8 cellular contexts compared by ENCODE assay signal in the genomic region with DNA sequence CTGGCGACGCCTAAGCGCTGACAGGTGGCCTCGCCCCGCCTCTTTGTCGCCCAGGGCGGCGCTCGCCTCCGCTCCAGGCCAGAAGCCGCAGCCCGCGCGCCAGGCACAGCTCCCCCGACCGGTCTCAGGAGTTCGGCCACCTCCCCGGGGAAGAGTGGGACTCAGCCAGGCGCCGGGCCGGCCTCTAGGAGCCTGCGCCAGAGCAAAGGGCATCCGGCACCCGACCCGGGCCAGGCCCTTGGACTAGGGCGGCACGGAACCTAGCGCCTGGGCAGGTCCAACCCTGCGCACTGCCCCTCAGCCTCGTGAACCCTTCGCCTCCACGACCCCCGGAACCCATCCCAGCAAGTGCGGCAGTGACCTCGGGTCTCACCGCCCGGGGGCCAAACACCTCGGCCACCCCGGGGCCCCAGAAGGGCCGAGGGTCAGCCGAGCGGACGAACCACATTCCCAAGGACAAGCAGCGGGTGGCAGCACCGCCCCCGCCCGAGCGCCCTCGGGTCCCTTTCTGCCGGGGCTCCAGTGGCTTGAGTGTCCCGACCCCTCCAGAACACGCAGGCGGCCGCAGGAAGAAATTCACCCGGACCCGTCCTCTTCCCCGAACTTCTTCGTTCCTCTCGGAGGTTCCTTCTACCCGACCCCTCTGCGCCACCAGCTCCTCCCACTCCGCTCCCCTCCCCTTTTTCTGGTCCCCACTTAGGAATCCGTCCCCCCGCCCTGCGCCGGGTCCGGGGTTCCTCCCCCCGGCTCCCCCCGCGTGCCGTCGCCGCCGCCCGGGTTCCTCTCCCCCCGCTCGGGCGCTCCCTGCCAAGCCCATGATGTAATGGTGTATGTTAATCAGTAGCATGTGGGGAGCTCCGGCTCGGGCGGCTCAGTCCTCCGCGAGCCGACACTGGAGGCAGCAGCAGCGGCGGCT. TPM values are rescaled to one million over a fixed set of nuclear protein-coding genes. Genes with fewer than 3 reads are reported as not detected.
DNase-seq lines count a peak whose midpoint lies in the region; ATAC-seq and TF ChIP-seq lines count a peak whose summit lies in the region.

No MANE protein-coding gene starts in this region.

- peaks cover 63% of the 10 kb centered on the region for H3K27me3 Mint-ChIP-seq in nephron progenitor cell (ENCODE audit: low read depth, poor library complexity)

- no peaks in the 10 kb centered on the region for H3K36me3 Mint-ChIP-seq in nephron progenitor cell (ENCODE audit: low read depth)

- peak; percentile 43 for ATAC-seq in GM21360 (IDR thresholded peaks at IDR 0.05; ENCODE audit: unreplicated experiment)

- peaks cover 28% of the 10 kb centered on the region for H3K4me1 Mint-ChIP-seq in nephron progenitor cell

- H3K27ac ChIP-seq in Peyer's patch (peak overlapping the region; percentile 90 to 99 (median 99)), stomach smooth muscle (ENCODE audit: low read length) (peak overlapping the region; percentile 93)

- peak in 3 of 6 experiments; percentile 3 to 11 (median 5) for TF ChIP-seq CTCF in Peyer's patch (IDR thresholded peaks at IDR 0.05)
- TF ChIP-seq CTCF in nephron progenitor cell (IDR thresholded peaks at IDR 0.05), result peak; percentile 9

- peak; percentile 94 for DNase-seq in DMS 273 (lab: John Stamatoyannopoulos, UW; ENCODE audit: unreplicated experiment)
- DNase-seq in HT-29 (ENCODE audit: low spot score), result peak; percentile 93
- DNase-seq in Peyer's patch, result peak; percentile 85 to 96 (median 95)
- DNase-seq in activated effector memory CD4-positive, alpha-beta T cell treated with anti-CD3 and anti-CD28 coated beads, Interleukin-2, amount 50 U/mL, for 16 hours, result peak; percentile 93
- DNase-seq in fibroblast of the conjunctiva (ENCODE audit: low read depth), result peak; percentile 85
- DNase-seq in nephron progenitor cell, result peak; percentile 79

- H3K36me3 ChIP-seq in Peyer's patch (no peaks in the 10 kb centered on the region), stomach smooth muscle (ENCODE audit: control insufficient read depth in 2 of 2, insufficient read depth in 2 of 2, low read length in 2 of 2) (no peaks in the 10 kb centered on the region)

- peak overlapping the region; percentile 84 for H3K4me3 Mint-ChIP-seq in nephron progenitor cell

- H3K9me3 Mint-ChIP-seq in nephron progenitor cell, result no peaks in the 10 kb centered on the region

- no peak overlapping the region for H3K27ac Mint-ChIP-seq in nephron progenitor cell

- H3K27me3 ChIP-seq in Peyer's patch, result no peaks in the 10 kb centered on the region
- H3K27me3 ChIP-seq in stomach smooth muscle (ENCODE audit: control insufficient read depth in 1 of 2, insufficient read depth in 2 of 2, low read length in 2 of 2), result no peaks in the 10 kb centered on the region

- peak overlapping the region; percentile 94 to 98 for H3K9ac ChIP-seq in stomach smooth muscle (ENCODE audit: low read length in 2 of 2)

- H3K9me3 ChIP-seq in Peyer's patch (no peaks in the 10 kb centered on the region), stomach smooth muscle (ENCODE audit: control insufficient read depth in 2 of 2, low read length in 2 of 2) (no peaks in the 10 kb centered on the region)

- H3K4me1 ChIP-seq in Peyer's patch (peaks cover 0 to 21% (median 3%) of the 10 kb centered on the region in 4 donors), stomach smooth muscle (ENCODE audit: control insufficient read depth, insufficient read depth, low read length) (peaks cover 36% of the 10 kb centered on the region)

- TF ChIP-seq POLR2A in Peyer's patch (IDR thresholded peaks at IDR 0.05), result peak; percentile 95 to 97

- H3K4me3 ChIP-seq in Peyer's patch (peak overlapping the region; percentile 74 to 87 (median 80)), stomach smooth muscle (ENCODE audit: low read length in 2 of 2) (peak overlapping the region; percentile 75 to 83)

RNA-seq across cellular contexts. Expression of gene SAMD4A, which starts 1.4 kb away (rescaled TPM):
- total RNA-seq in HT-29 (2014; rRNA removed; shearing (Covaris generic)), result 9.0 and 9.5 TPM in 2 replicates
- total RNA-seq in Peyer's patch, result 10 to 100 TPM; 17.0 to 39.6 (median 21.3) TPM

RNA-seq across cellular contexts. Expression of gene CGRRF1, which starts 55.8 kb away (rescaled TPM):
- 1.1 and 2.6 TPM in 2 replicates for total RNA-seq in HT-29 (2014; rRNA removed; shearing (Covaris generic))
- total RNA-seq in Peyer's patch, result 10 to 100 TPM; 11.6 to 26.8 (median 19.0) TPM

Comparison
In these comparisons a context has a peak if more than half of its experiments do, and no peak if none do; other contexts are left out.
1. Peak in every context shown above with its lines: DNase-seq, ATAC-seq, H3K4me3 ChIP-seq and H3K27ac ChIP-seq.